Comparison of ENCODE assay signal across 20 cellular contexts in genomic region chr9:69198526-69199250, GRCh38. TPM values are rescaled to one million over a fixed set of nuclear protein-coding genes. Genes with fewer than 3 reads are reported as not detected.
DNase-seq lines count a peak whose midpoint lies in the region; ATAC-seq and TF ChIP-seq lines count a peak whose summit lies in the region.
"Had no signal": no experiment of that assay in that cellular context is flagged by ENCODE, and none has a peak within 500 bp of the region (broad histone marks: within the 10 kb centered on the region; RNA-seq: fewer than 3 reads in every experiment).

No MANE protein-coding gene starts in this region.

- H3K79me2 ChIP-seq in GM23248 (ENCODE audit: insufficient read depth) (peaks cover 57% of the 10 kb centered on the region), parathyroid adenoma (peaks cover 22% of the 10 kb centered on the region)

- H3K9me3 ChIP-seq in GM23248 (ENCODE audit: low read depth) (no peaks in the 10 kb centered on the region), RWPE2 (ENCODE audit: severe bottlenecking) (no peaks in the 10 kb centered on the region), heart right ventricle (no peaks in the 10 kb centered on the region), parathyroid adenoma (ENCODE audit: control insufficient read depth, low read length) (no peaks in the 10 kb centered on the region), Peyer's patch (no peaks in the 10 kb centered on the region)
- H3K9me3 ChIP-seq: ascending aorta, gastrocnemius medialis, upper lobe of left lung had no signal

- no peak overlapping the region for H3K9ac ChIP-seq in GM23248
- no peak overlapping the region for H3K9ac ChIP-seq in parathyroid adenoma
- H3K9ac ChIP-seq: KMS-11 had no signal

- H3K27me3 ChIP-seq in GM23248 (replicated peaks; ENCODE audit: insufficient read depth), result no peaks in the 10 kb centered on the region
- H3K27me3 ChIP-seq in RWPE2 (ENCODE audit: insufficient read depth, poor library complexity, severe bottlenecking), result no peaks in the 10 kb centered on the region
- no peaks in the 10 kb centered on the region for H3K27me3 ChIP-seq in heart right ventricle
- no peaks in the 10 kb centered on the region for H3K27me3 ChIP-seq in parathyroid adenoma (ENCODE audit: control insufficient read depth, insufficient read depth, low read length)
- no peaks in the 10 kb centered on the region for H3K27me3 ChIP-seq in Peyer's patch
- H3K27me3 ChIP-seq: ascending aorta, gastrocnemius medialis, upper lobe of left lung had no signal

- no peaks in the 10 kb centered on the region for H4K20me1 ChIP-seq in GM23248 (ENCODE audit: insufficient read depth)

- H3K27ac ChIP-seq in GM23248, result no peak overlapping the region
- peak overlapping the region; percentile 2 for H3K27ac ChIP-seq in RWPE2 (ENCODE audit: poor library complexity, severe bottlenecking)
- H3K27ac ChIP-seq in heart right ventricle, result peak overlapping the region in 6 of 10 donors; percentile 17 to 45 (median 43)
- H3K27ac ChIP-seq in parathyroid adenoma, result no peak overlapping the region
- H3K27ac ChIP-seq in Peyer's patch, result no peak overlapping the region
- H3K27ac ChIP-seq: ascending aorta, gastrocnemius medialis, KMS-11, VCaP had no signal

- 59 to 65% methylated on average over 7 of the region's 7 CpGs for WGBS in GM23248 (ENCODE audit: low coverage in 1 of 2, low lambda C conversion rate in 2 of 2, missing lambda C conversion rate in 2 of 2), 2 experiments
- WGBS in heart right ventricle, 2 donors, result 41 to 43% methylated on average over 7 of the region's 7 CpGs

- no peak for ATAC-seq in RWPE2 (ENCODE audit: low read depth)
- peak in 5 of 8 donors; percentile 30 to 59 (median 45) for ATAC-seq in heart right ventricle
- ATAC-seq in esophagus mucosa, result no peak
- ATAC-seq: gastrocnemius medialis; stimulated activated naive B cell treated with anti-CD40 and anti-IgM and Interleukin-4, amounts not matched to agents 10 μg/mL and 1 μg/mL and 100 μg/mL, for 72 hours had no signal

- no peaks in the 10 kb centered on the region for H3F3A ChIP-seq in GM23248 (ENCODE audit: insufficient read depth)

- in situ Hi-C loops in GM23248 (cut with MboI), result no loop called here

- intact Hi-C loops in heart right ventricle (cut with DNase I), result loop anchor here in 1 of 10 donors (10.0 kb wide), 1 partner anchor 84 kb away; no protein-coding TSS in a partner anchor

- H3K9me2 ChIP-seq in GM23248 (ENCODE audit: insufficient read depth), result no peaks in the 10 kb centered on the region

- H3K36me3 ChIP-seq in GM23248 (ENCODE audit: low read depth), result no peaks in the 10 kb centered on the region
- 0 out of 2 replicates have a peak, but pooled peaks cover 3% of the 10 kb centered on the region for H3K36me3 ChIP-seq in RWPE2 (ENCODE audit: low read depth)
- peaks cover 0 to 3% (median 0%) of the 10 kb centered on the region in 9 donors for H3K36me3 ChIP-seq in heart right ventricle
- H3K36me3 ChIP-seq in parathyroid adenoma (ENCODE audit: control insufficient read depth, insufficient read depth, low read length), result no peaks in the 10 kb centered on the region
- H3K36me3 ChIP-seq in Peyer's patch, result no peaks in the 10 kb centered on the region
- H3K36me3 ChIP-seq: ascending aorta, gastrocnemius medialis had no signal

- H3K4me2 ChIP-seq in GM23248 (ENCODE audit: unreplicated experiment) (no peak overlapping the region), parathyroid adenoma (ENCODE audit: low read length) (peak overlapping the region; percentile 37)
- H3K4me2 ChIP-seq: KMS-11 had no signal

- H2AFZ ChIP-seq in GM23248, result 0 out of 2 replicates have a peak overlapping the region, but pooled peaks have one; percentile 5
- H2AFZ ChIP-seq in parathyroid adenoma, result no peak overlapping the region

- no peak for TF ChIP-seq POLR2A in Peyer's patch (IDR thresholded peaks at IDR 0.05)

- TF ChIP-seq CTCF in RWPE2 (IDR thresholded peaks at IDR 0.05; ENCODE audit: poor library complexity, severe bottlenecking) (no peak), heart right ventricle (IDR thresholded peaks at IDR 0.05) (no peak), parathyroid adenoma (IDR thresholded peaks at IDR 0.05) (no peak), Peyer's patch (IDR thresholded peaks at IDR 0.05) (no peak)

- H3K4me1 ChIP-seq in GM23248 (ENCODE audit: insufficient read depth), result no peaks in the 10 kb centered on the region
- H3K4me1 ChIP-seq in RWPE2 (ENCODE audit: insufficient read depth, poor library complexity, severe bottlenecking), result peaks cover 15% of the 10 kb centered on the region
- H3K4me1 ChIP-seq in heart right ventricle, result peaks cover 0 to 62% (median 32%) of the 10 kb centered on the region in 9 donors
- H3K4me1 ChIP-seq in parathyroid adenoma, result peaks cover 3% of the 10 kb centered on the region
- H3K4me1 ChIP-seq in Peyer's patch, result peaks cover 0 to 3% (median 0%) of the 10 kb centered on the region in 4 donors
- H3K4me1 ChIP-seq: ascending aorta had no signal

- DNase-seq in GM23248 (no peak), RWPE2 (ENCODE audit: low spot score) (no peak), heart right ventricle (no peak), NCI-H1694 treated with DMSO at 0.1 percent for 48 hours (lab: John Stamatoyannopoulos, UW) (no peak), SK-N-DZ (ENCODE audit: low spot score) (no peak), Peyer's patch (no peak)
- DNase-seq: activated CD4-positive, alpha-beta T cell treated with anti-CD3 and anti-CD28 coated beads, Interleukin-2, amount 50 U/mL, for 48 hours; AML-193; COR-L47; gastrocnemius medialis; NCI-H1930; NCI-H510A; SHP77 treated with DMSO at 0.1 percent for 48 hours; stimulated activated naive B cell treated with anti-CD40 and anti-IgM and Interleukin-4, amounts not matched to agents 10 μg/mL and 1 μg/mL and 100 μg/mL, for 72 hours; upper lobe of left lung had no signal

- H3K4me3 ChIP-seq in GM23248 (no peak overlapping the region), RWPE2 (ENCODE audit: severe bottlenecking) (no peak overlapping the region), heart right ventricle (no peak overlapping the region), parathyroid adenoma (ENCODE audit: low read depth, low read length) (no peak overlapping the region), Peyer's patch (no peak overlapping the region)
- H3K4me3 ChIP-seq: ascending aorta, gastrocnemius medialis, upper lobe of left lung had no signal

RNA-seq across cellular contexts. Expression of gene TJP2, which starts 24.6 kb away (rescaled TPM):
- 8.6 and 22.0 TPM in 2 replicates for total RNA-seq in GM23248 (2014; rRNA removed; shearing (Covaris generic))
- polyA plus RNA-seq in GM23248 (2016; fragmentation: Nextera tagmentation; extraction: Ambion mirVana) (5.5 TPM in 2 replicates), heart right ventricle (10 to 100 TPM; 24.2 to 36.1 TPM)
- total RNA-seq in heart right ventricle (100 to 1,000 TPM in 3 of 10 donors, 10 to 100 TPM in 7; 67.8 to 117 (median 87.4) TPM), esophagus mucosa (113 TPM), Peyer's patch (100 to 1,000 TPM; 102 to 405 (median 263) TPM)
- polyA plus RNA-seq in SK-N-DZ (2014; cell fraction: cytosol; rRNA removed), result 24.9 and 27.6 TPM in 2 replicates
- polyA plus RNA-seq in SK-N-DZ (2014; cell fraction: nucleus; rRNA removed), result 32.5 and 52.7 TPM in 2 replicates

Comparison
In these comparisons a context has a peak if more than half of its experiments do, and no peak if none do; other contexts are left out.
1. H3K27ac ChIP-seq: peak in RWPE2 (single experiment) and heart right ventricle (6 of 10); none in GM23248 (single experiment), parathyroid adenoma (single experiment) and Peyer's patch (0 of 4).
2. ATAC-seq: peak in heart right ventricle (5 of 8); none in RWPE2 (single experiment) and esophagus mucosa (single experiment).